ENCODE assay signal across 10 cellular contexts in genomic region chr1:55696181-55696580, GRCh38.
DNase-seq lines count a peak whose midpoint lies in the region; ATAC-seq and TF ChIP-seq lines count a peak whose summit lies in the region.
"Had no signal": no experiment of that assay in that cellular context is flagged by ENCODE, and none has a peak within 500 bp of the region (broad histone marks: within the 10 kb centered on the region; RNA-seq: fewer than 3 reads in every experiment).

No MANE protein-coding gene starts in this region.

- ATAC-seq in gastroesophageal sphincter (peak; percentile 90), HG02885 (IDR thresholded peaks at IDR 0.05; ENCODE audit: poor library complexity, unreplicated experiment) (no peak)

- DNase-seq in GM03348 (ENCODE audit: low spot score) = peak; percentile 83
- peak; percentile 73 for DNase-seq in adipocyte (ENCODE audit: low read depth)
- DNase-seq in skeletal muscle cell (ENCODE audit: low read depth) = peak; percentile 78
- no peak for DNase-seq in GM10266 (ENCODE audit: extremely low spot score)
- DNase-seq in activated T-cell treated with anti-CD3 and anti-CD28 coated beads for 4 hours = no peak
- DNase-seq in activated gamma-delta T cell (lab: John Stamatoyannopoulos, UW) = no peak
- DNase-seq: COR-L47 had no signal

- TF ChIP-seq EP300 in gastroesophageal sphincter (IDR thresholded peaks at IDR 0.05) = no peak

- H3K9me3 ChIP-seq in adipocyte (ENCODE audit: control insufficient read depth, low read length) (no peaks in the 10 kb centered on the region), gastroesophageal sphincter (no peaks in the 10 kb centered on the region)

- H3K27me3 ChIP-seq in adipocyte (replicated peaks; ENCODE audit: control insufficient read depth, insufficient read depth, low read length) (no peaks in the 10 kb centered on the region), gastroesophageal sphincter (no peaks in the 10 kb centered on the region)

- TF ChIP-seq CTCF in gastroesophageal sphincter (IDR thresholded peaks at IDR 0.05) (no peak), GM10266 (IDR thresholded peaks at IDR 0.05; ENCODE audit: control insufficient read depth, insufficient read depth, low read depth, missing control alignments) (no peak)

- H3K36me3 ChIP-seq in adipocyte (ENCODE audit: control insufficient read depth, insufficient read depth, low read length, severe bottlenecking) (no peaks in the 10 kb centered on the region), gastroesophageal sphincter (no peaks in the 10 kb centered on the region)

- no peak overlapping the region for H3K4me3 ChIP-seq in adipocyte (ENCODE audit: low read length)
- no peak overlapping the region for H3K4me3 ChIP-seq in gastroesophageal sphincter
- no peak overlapping the region for H3K4me3 ChIP-seq in skeletal muscle cell (ENCODE audit: low read depth, low read length)

- H3K27ac ChIP-seq in gastroesophageal sphincter = peak overlapping the region in 3 of 4 donors; percentile 1 to 48 (median 30)
- H3K27ac ChIP-seq: parathyroid adenoma had no signal

- no peak for TF ChIP-seq POLR2A in gastroesophageal sphincter (IDR thresholded peaks at IDR 0.05)

- WGBS in gastroesophageal sphincter (ENCODE audit: low coverage in 1 of 2), 2 donors = 65 to 80% methylated on average over 1 to 8 of the region's 8 CpGs

- peaks cover 47% of the 10 kb centered on the region for H3K4me1 ChIP-seq in adipocyte (ENCODE audit: control insufficient read depth, insufficient read depth, low read length)
- H3K4me1 ChIP-seq in gastroesophageal sphincter = peaks cover 3 to 33% (median 5%) of the 10 kb centered on the region in 3 donors

- H3K9ac ChIP-seq in adipocyte (ENCODE audit: low read length) = peak overlapping the region; percentile 72
- H3K9ac ChIP-seq: parathyroid adenoma had no signal

Comparison
In these comparisons a context has a peak if more than half of its experiments do, and no peak if none do; other contexts are left out.
1. DNase-seq: peak in GM03348 (single experiment), adipocyte (single experiment) and skeletal muscle cell (single experiment); none in GM10266 (single experiment), activated T-cell treated with anti-CD3 and anti-CD28 coated beads for 4 hours (single experiment) and activated gamma-delta T cell (single experiment).